9 cellular contexts compared by ENCODE assay signal in the genomic region with DNA sequence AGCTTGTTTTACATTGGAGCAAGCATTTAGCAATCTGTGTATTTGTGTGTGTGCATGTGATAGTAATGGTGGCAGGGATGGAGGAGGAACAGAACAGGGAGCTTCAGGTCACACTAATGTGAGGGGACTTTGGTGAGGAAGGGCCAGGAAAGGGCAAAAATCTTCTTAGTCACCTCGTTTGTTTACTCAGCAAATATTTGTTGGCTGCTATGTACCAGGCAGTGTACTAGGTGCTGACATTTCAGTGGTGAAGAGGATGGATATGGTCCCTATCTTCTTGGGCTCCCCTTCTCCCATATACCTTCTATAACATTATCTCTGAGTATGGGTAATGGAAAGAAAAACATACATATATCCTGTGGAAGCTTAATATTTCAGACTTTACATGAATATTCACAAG. TPM values are rescaled to one million over a fixed set of nuclear protein-coding genes. Genes with fewer than 3 reads are reported as not detected.
A peak's percentile ranks its signal among the peaks of the same experiment; 100 is the strongest.
DNase-seq lines count a peak whose midpoint lies in the region; ATAC-seq, FAIRE-seq and TF ChIP-seq lines count a peak whose summit lies in the region.
"Had no signal": no experiment of that assay in that cellular context is flagged by ENCODE, and none has a peak within 500 bp of the region (broad histone marks: within the 10 kb centered on the region; RNA-seq: fewer than 3 reads in every experiment).

No MANE protein-coding gene starts in this region.

- ATAC-seq in HG03342 (IDR thresholded peaks at IDR 0.05; ENCODE audit: unreplicated experiment), result peak; percentile 26

- H3K4me1 ChIP-seq in stomach, result no peaks in the 10 kb centered on the region

- TF ChIP-seq POLR2A in stomach (IDR thresholded peaks at IDR 0.05), result no peak

- no peak for FAIRE-seq in bronchial epithelial cell (lab: Jason Lieb, UNC)

- peaks cover 7% of the 10 kb centered on the region for H3K36me3 Mint-ChIP-seq in T-helper 2 cell treated with Interferon-gamma antibody and Interleukin-4, amounts not matched to agents 5 μg/mL and 100 μg/mL, for 36 hours (ENCODE audit: low read depth)

- no peak for DNase-seq in T-helper 2 cell treated with Interferon-gamma antibody and Interleukin-4, amounts not matched to agents 5 μg/mL and 100 μg/mL, for 36 hours (ENCODE audit: low spot score)
- no peak for DNase-seq in T-helper 2 cell
- DNase-seq in bronchial epithelial cell (ENCODE audit: low read depth), result peak; percentile 27
- DNase-seq in stomach, result no peak
- no peak for DNase-seq in cerebellar cortex (ENCODE audit: low spot score)
- no peak for DNase-seq in NCI-H187 treated with DMSO at 0.1 percent for 48 hours (lab: John Stamatoyannopoulos, UW)
- DNase-seq in NCI-H2227 treated with DMSO at 0.1 percent for 48 hours (lab: John Stamatoyannopoulos, UW), result no peak
- DNase-seq: midbrain had no signal

- intact Hi-C loops in stomach (cut with DNase I; ENCODE audit: low total_unique reads), result no loop called here

- H3K9me3 Mint-ChIP-seq in T-helper 2 cell treated with Interferon-gamma antibody and Interleukin-4, amounts not matched to agents 5 μg/mL and 100 μg/mL, for 36 hours, result no peaks in the 10 kb centered on the region

- H3K4me3 Mint-ChIP-seq in T-helper 2 cell treated with Interferon-gamma antibody and Interleukin-4, amounts not matched to agents 5 μg/mL and 100 μg/mL, for 36 hours, result peak overlapping the region; percentile 32

- peak overlapping the region; percentile 73 to 90 (median 80) for H3K27ac ChIP-seq in stomach

- peaks cover 16% of the 10 kb centered on the region for H3K4me1 Mint-ChIP-seq in T-helper 2 cell treated with Interferon-gamma antibody and Interleukin-4, amounts not matched to agents 5 μg/mL and 100 μg/mL, for 36 hours (ENCODE audit: low read depth)

- no peak for TF ChIP-seq EP300 in stomach (IDR thresholded peaks at IDR 0.05)

- H3K4me3 ChIP-seq in bronchial epithelial cell (ENCODE audit: low read depth, low read length) (no peak overlapping the region), stomach (no peak overlapping the region)

- 10 to 27% (median 20%) methylated on average over 1 of the region's 1 CpG for WGBS in stomach, 5 donors

- H3K9me3 ChIP-seq in stomach, result no peaks in the 10 kb centered on the region

- peak overlapping the region; percentile 87 for H3K27ac Mint-ChIP-seq in T-helper 2 cell treated with Interferon-gamma antibody and Interleukin-4, amounts not matched to agents 5 μg/mL and 100 μg/mL, for 36 hours

- no peaks in the 10 kb centered on the region for H3K27me3 ChIP-seq in bronchial epithelial cell (ENCODE audit: control insufficient read depth, insufficient read depth, low read length)
- H3K27me3 ChIP-seq in stomach, result no peaks in the 10 kb centered on the region

- no peaks in the 10 kb centered on the region for H3K36me3 ChIP-seq in bronchial epithelial cell (ENCODE audit: control insufficient read depth, insufficient read depth, low read length)
- H3K36me3 ChIP-seq in stomach, result no peaks in the 10 kb centered on the region

- no peak for TF ChIP-seq CTCF in bronchial epithelial cell (IDR thresholded peaks at IDR 0.05; ENCODE audit: insufficient read depth, low read length, severe bottlenecking)
- no peak for TF ChIP-seq CTCF in stomach (IDR thresholded peaks at IDR 0.05)

- H3K27me3 Mint-ChIP-seq in T-helper 2 cell treated with Interferon-gamma antibody and Interleukin-4, amounts not matched to agents 5 μg/mL and 100 μg/mL, for 36 hours (ENCODE audit: low read depth), result no peaks in the 10 kb centered on the region

RNA-seq across cellular contexts. Expression of a gene that starts 48.5 kb away (rescaled TPM):
- total RNA-seq in bronchial epithelial cell (17.6 and 21.1 TPM in 2 replicates), stomach (10 to 100 TPM; 13.0 to 61.1 (median 43.3) TPM)
- polyA plus RNA-seq in stomach, result 10 to 100 TPM; 26.3 to 32.4 (median 31.2) TPM
